In genomic region chr5:90387508-90387907, GRCh38 we compare ENCODE assay signal across 7 cellular contexts.
"Had no signal": no experiment of that assay in that cellular context is flagged by ENCODE, and none has a peak within 500 bp of the region (broad histone marks: within the 10 kb centered on the region; RNA-seq: fewer than 3 reads in every experiment).

No MANE protein-coding gene starts in this region.

- H3K27ac ChIP-seq: HL-60 had no signal

- H2AFZ ChIP-seq: GM23338 had no signal

- FAIRE-seq: H1, H54, HepG2 had no signal

- ATAC-seq: GM23338, HepG2 had no signal

- H3K4me3 ChIP-seq: GM23338 had no signal

- H3K4me2 ChIP-seq: GM23338 had no signal

- DNase-seq: H9, HCEC 1CT had no signal
